ENCODE assay signal across 8 cellular contexts in genomic region chr6:125154184-125155135, GRCh38. TPM values are rescaled to one million over a fixed set of nuclear protein-coding genes. Genes with fewer than 3 reads are reported as not detected.
A peak's percentile ranks its signal among the peaks of the same experiment; 100 is the strongest.
DNase-seq lines count a peak whose midpoint lies in the region; ATAC-seq, FAIRE-seq and TF ChIP-seq lines count a peak whose summit lies in the region.

No MANE protein-coding gene starts in this region.

- peaks cover 0 to 9% (median 7%) of the 10 kb centered on the region in 4 donors for H3K4me1 Mint-ChIP-seq in CD4-positive, alpha-beta memory T cell
- H3K4me1 Mint-ChIP-seq in T-helper 2 cell treated with Interferon-gamma antibody and Interleukin-4, amounts not matched to agents 5 μg/mL and 100 μg/mL, for 36 hours (ENCODE audit: low read depth), result peaks cover 3% of the 10 kb centered on the region

- no peak overlapping the region for H4K5ac ChIP-seq in H1 (ENCODE audit: insufficient read length, low read depth, low read length)

- H3K23ac ChIP-seq in H1 (ENCODE audit: insufficient read length), result no peak overlapping the region

- H3K36me3 ChIP-seq in CD4-positive, alpha-beta memory T cell (ENCODE audit: insufficient read depth, low read length), result no peaks in the 10 kb centered on the region
- H3K36me3 ChIP-seq in H1 (ENCODE audit: control insufficient read depth in 2 of 4, insufficient read depth in 4 of 4, low read length in 3 of 4) (no peaks in the 10 kb centered on the region), mucosa of descending colon (ENCODE audit: low read depth) (no peaks in the 10 kb centered on the region), tibial nerve (no peaks in the 10 kb centered on the region)

- DNase-seq in CD4-positive, alpha-beta memory T cell, result peak in 2 of 5 donors; percentile 12 to 25
- DNase-seq in HFF-Myc (ENCODE audit: extremely low read depth, low read depth) (no peak), H1 (ENCODE audit: low read depth in 1 of 2, low spot score in 2 of 2) (peak in 1 of 2 experiments; percentile 69), mucosa of descending colon (peak; percentile 54 to 57 (median 54)), tibial nerve (ENCODE audit: low spot score in 2 of 2) (peak in 1 of 2 donors; percentile 7), SW 1271 (lab: John Stamatoyannopoulos, UW) (no peak)
- DNase-seq in T-helper 2 cell treated with Interferon-gamma antibody and Interleukin-4, amounts not matched to agents 5 μg/mL and 100 μg/mL, for 36 hours (ENCODE audit: low spot score), result no peak

- peaks cover 3% of the 10 kb centered on the region for H3K27me3 ChIP-seq in CD4-positive, alpha-beta memory T cell (ENCODE audit: insufficient read depth, low read length)
- H3K27me3 ChIP-seq in H1 (replicated peaks in 1 of 4; ENCODE audit: control insufficient read depth in 3 of 4, extremely low read depth in 1 of 4, insufficient read depth in 3 of 4, low read length in 3 of 4) (peaks cover 0 to 23% (median 14%) of the 10 kb centered on the region in 4 experiments; a peak in 6 of 7 replicates), tibial nerve (no peaks in the 10 kb centered on the region)

- H4K8ac ChIP-seq in H1 (ENCODE audit: extremely low read depth, insufficient read depth, low read length), result no peak overlapping the region

- TF ChIP-seq EP300 in H1 (IDR thresholded peaks at IDR 0.05; ENCODE audit: borderline replicate concordance in 1 of 2, low read depth in 2 of 2, low read length in 2 of 2) (no peak), tibial nerve (IDR thresholded peaks at IDR 0.05) (peak in 1 of 2 donors; percentile 10)

- H3K27ac ChIP-seq in CD4-positive, alpha-beta memory T cell (ENCODE audit: low read depth, low read length), result no peak overlapping the region
- H3K27ac ChIP-seq in H1 (ENCODE audit: low read depth, low read length), result no peak overlapping the region
- H3K27ac ChIP-seq in tibial nerve, result peak overlapping the region in 3 of 4 donors; percentile 30 to 80 (median 72)

- H2AK5ac ChIP-seq in H1 (ENCODE audit: low read depth, low read length), result no peak overlapping the region

- peak overlapping the region in 2 of 4 experiments; percentile 5 to 28; a peak in 2 of 7 replicates for H3K9ac ChIP-seq in H1 (replicated peaks in 1 of 4; ENCODE audit: extremely low read depth in 1 of 4, low read depth in 3 of 4, low read length in 3 of 4)

- H3K4me3 Mint-ChIP-seq in CD4-positive, alpha-beta memory T cell, result peak overlapping the region; percentile 74 to 88 (median 83)
- H3K4me3 Mint-ChIP-seq in T-helper 2 cell treated with Interferon-gamma antibody and Interleukin-4, amounts not matched to agents 5 μg/mL and 100 μg/mL, for 36 hours, result peak overlapping the region; percentile 67

- FAIRE-seq in H1 (lab: Jason Lieb, UNC), result no peak

- CTCF ChIA-PET in CD4-positive, alpha-beta memory T cell (lab: Charles Lee; ENCODE audit: partially characterized antibody), result interaction anchor here (0.7 to 1.8 kb wide), 17 partner anchors 8 to 607 kb away, joined by 3 to 9 read pairs (median 3); no protein-coding TSS in a partner anchor
- CTCF ChIA-PET in H1 (lab: Charles Lee; ENCODE audit: partially characterized antibody), result interaction anchor here (0.6 to 3.3 kb wide), 38 partner anchors 9 to 799 kb away, joined by 3 to 28 read pairs (median 4); no protein-coding TSS in a partner anchor

- H2BK5ac ChIP-seq in H1 (ENCODE audit: low read depth, low read length), result no peak overlapping the region

- H3K14ac ChIP-seq in H1 (ENCODE audit: insufficient read length), result no peak overlapping the region

- H3K4me3 ChIP-seq in CD4-positive, alpha-beta memory T cell (ENCODE audit: low read length in 2 of 2), result peak overlapping the region; percentile 29 to 44
- H3K4me3 ChIP-seq in HFF-Myc (replicated peaks; ENCODE audit: low read depth, low read length) (peak overlapping the region; percentile 56), H1 (ENCODE audit: extremely low read depth in 1 of 4, insufficient read depth in 2 of 4, low read depth in 3 of 4, low read length in 4 of 4) (peak overlapping the region; percentile 54 to 85 (median 66)), mucosa of descending colon (peak overlapping the region; percentile 13), tibial nerve (peak overlapping the region; percentile 41 to 66 (median 60))

- no peak overlapping the region for H2BK15ac ChIP-seq in H1 (ENCODE audit: low read length)

- peak; percentile 62 for ATAC-seq in mucosa of descending colon
- ATAC-seq in GM21619 (IDR thresholded peaks at IDR 0.05; ENCODE audit: unreplicated experiment), result no peak

- peaks cover 11% of the 10 kb centered on the region for H3K4me1 ChIP-seq in CD4-positive, alpha-beta memory T cell (ENCODE audit: insufficient read depth, low read length)
- H3K4me1 ChIP-seq in H1 (replicated peaks in 1 of 4; ENCODE audit: control insufficient read depth in 3 of 4, insufficient read depth in 4 of 4, low read length in 3 of 4) (peaks cover 0 to 3% (median 1%) of the 10 kb centered on the region in 4 experiments; a peak in 2 of 7 replicates), mucosa of descending colon (ENCODE audit: low read depth) (peaks cover 2% of the 10 kb centered on the region), tibial nerve (peaks cover 0 to 18% (median 7%) of the 10 kb centered on the region in 4 donors)

- peaks cover 13% of the 10 kb centered on the region; the same call in 1 of the 2 replicates for H3K23me2 ChIP-seq in H1 (ENCODE audit: low read depth, low read length)

- H2BK20ac ChIP-seq in H1 (ENCODE audit: low read length), result peak overlapping the region; percentile 49; the same call in 1 of the 2 replicates

- H3K18ac ChIP-seq in H1 (ENCODE audit: extremely low read depth, low read length), result peak overlapping the region; percentile 79

- H3K79me1 ChIP-seq in H1 (ENCODE audit: low read depth, low read length), result no peaks in the 10 kb centered on the region

- peaks cover 9 to 27% of the 10 kb centered on the region in 2 donors for H3K27me3 Mint-ChIP-seq in CD4-positive, alpha-beta memory T cell
- H3K27me3 Mint-ChIP-seq in T-helper 2 cell treated with Interferon-gamma antibody and Interleukin-4, amounts not matched to agents 5 μg/mL and 100 μg/mL, for 36 hours (ENCODE audit: low read depth), result peaks cover 53% of the 10 kb centered on the region

- WGBS in H1 (ENCODE audit: extremely low coverage in 1 of 2, insufficient coverage in 1 of 2, insufficient read length in 1 of 2, insufficient replicate concordance in 2 of 2, low coverage in 1 of 2, low lambda C conversion rate in 2 of 2, missing lambda C conversion rate in 1 of 2), 2 experiments, result 6% methylated on average over 31 of the region's 64 CpGs; no CpG with 5 or more reads in 1 of the 2 experiments
- 20 to 32% methylated on average over 35 to 63 of the region's 64 CpGs for WGBS in tibial nerve, 2 donors

- peak overlapping the region; percentile 87 to 90 for H3K4me2 ChIP-seq in H1 (ENCODE audit: insufficient read depth in 1 of 2, low read depth in 2 of 2, low read length in 2 of 2)

- H3K9me3 Mint-ChIP-seq in CD4-positive, alpha-beta memory T cell, result peaks cover 0 to 2% (median 0%) of the 10 kb centered on the region in 8 donors
- H3K9me3 Mint-ChIP-seq in T-helper 2 cell treated with Interferon-gamma antibody and Interleukin-4, amounts not matched to agents 5 μg/mL and 100 μg/mL, for 36 hours, result no peaks in the 10 kb centered on the region

- H3K9me3 ChIP-seq in CD4-positive, alpha-beta memory T cell (ENCODE audit: control insufficient read depth in 1 of 2, low read length in 2 of 2), result no peaks in the 10 kb centered on the region
- no peaks in the 10 kb centered on the region for H3K9me3 ChIP-seq in H1 (ENCODE audit: insufficient read depth in 2 of 2, low read depth in 1 of 2, low read length in 1 of 2)
- H3K9me3 ChIP-seq in mucosa of descending colon, result no peaks in the 10 kb centered on the region
- H3K9me3 ChIP-seq in tibial nerve, result no peaks in the 10 kb centered on the region

- TF ChIP-seq RAD21 in H1 (IDR thresholded peaks at IDR 0.05 in 1 of 2, conservative IDR thresholded peaks at IDR 0.05 in 1 of 2; ENCODE audit: low read depth in 2 of 2, low read length in 2 of 2), result peak in 1 of 2 experiments; percentile 27; a peak in 1 of 4 replicates

- H4K91ac ChIP-seq in H1 (replicated peaks; ENCODE audit: insufficient read length, low read length), result no peak overlapping the region

- peak overlapping the region; percentile 45; the same call in 1 of the 2 replicates for H2BK12ac ChIP-seq in H1 (ENCODE audit: low read depth, low read length)

- no peaks in the 10 kb centered on the region for H4K20me1 ChIP-seq in H1 (replicated peaks in 1 of 2; ENCODE audit: control insufficient read depth in 1 of 2, insufficient read depth in 2 of 2, low read length in 2 of 2)

- peak overlapping the region; percentile 38 for H2BK120ac ChIP-seq in H1 (replicated peaks; ENCODE audit: low read depth, low read length)

- H3K27ac Mint-ChIP-seq in CD4-positive, alpha-beta memory T cell, result peak overlapping the region in 1 of 7 donors; percentile 61
- H3K27ac Mint-ChIP-seq in T-helper 2 cell treated with Interferon-gamma antibody and Interleukin-4, amounts not matched to agents 5 μg/mL and 100 μg/mL, for 36 hours, result no peak overlapping the region

- H3K4ac ChIP-seq in H1 (replicated peaks; ENCODE audit: insufficient read length, low read depth, low read length), result no peak overlapping the region

- no peaks in the 10 kb centered on the region for H3K36me3 Mint-ChIP-seq in CD4-positive, alpha-beta memory T cell
- no peaks in the 10 kb centered on the region for H3K36me3 Mint-ChIP-seq in T-helper 2 cell treated with Interferon-gamma antibody and Interleukin-4, amounts not matched to agents 5 μg/mL and 100 μg/mL, for 36 hours (ENCODE audit: low read depth)

- TF ChIP-seq CTCF in HFF-Myc (IDR thresholded peaks at IDR 0.05; ENCODE audit: low read depth, low read length, missing control alignments), result peak; percentile 15
- peak; percentile 42 to 55 (median 46) for TF ChIP-seq CTCF in H1 (IDR thresholded peaks at IDR 0.05; ENCODE audit: control extremely low read depth in 1 of 3, insufficient read depth in 1 of 3, low read depth in 1 of 3, low read length in 3 of 3)
- no peak for TF ChIP-seq CTCF in mucosa of descending colon (IDR thresholded peaks at IDR 0.05)
- TF ChIP-seq CTCF in tibial nerve (IDR thresholded peaks at IDR 0.05), result peak in 1 of 5 experiments; percentile 13

- no peak overlapping the region for H3K56ac ChIP-seq in H1 (replicated peaks; ENCODE audit: insufficient read length, low read depth, low read length)

- H3K79me2 ChIP-seq in H1 (ENCODE audit: control insufficient read depth in 1 of 2, insufficient read depth in 2 of 2, low read length in 2 of 2), result no peaks in the 10 kb centered on the region

- POLR2A ChIA-PET in CD4-positive, alpha-beta memory T cell (lab: Charles Lee; ENCODE audit: partially characterized antibody), result no interaction called here
- POLR2A ChIA-PET in H1 (lab: Charles Lee; ENCODE audit: partially characterized antibody), result interaction anchor here (0.9 to 1.2 kb wide), 2 partner anchors 147 to 637 kb away, joined by 4 to 5 read pairs; partner anchors contain the start of gene HDDC2

- H2AFZ ChIP-seq in H1 (ENCODE audit: low read length), result peak overlapping the region; percentile 99

- intact Hi-C loops in CD4-positive, alpha-beta memory T cell (cut with micrococcal nuclease), result loop anchor here (2.0 kb wide), 1 partner anchor 616 kb away; no protein-coding TSS in a partner anchor
- intact Hi-C loops in mucosa of descending colon (cut with DNase I, micrococcal nuclease), result no loop called here

- TF ChIP-seq POLR2A in H1 (IDR thresholded peaks at IDR 0.05; ENCODE audit: control extremely low read depth in 1 of 2, low read depth in 2 of 2, low read length in 2 of 2) (no peak), tibial nerve (IDR thresholded peaks at IDR 0.05) (no peak)

RNA-seq across cellular contexts. Expression of gene TPD52L1, which starts 0.9 kb away (rescaled TPM):
- under 1 TPM; 0.33 to 0.35 TPM for total RNA-seq in CD4-positive, alpha-beta memory T cell
- polyA plus RNA-seq in CD4-positive, alpha-beta memory T cell, result under 1 TPM in 1 of 2 donors, not detected in 1; 0.62 TPM
- total RNA-seq in H1 (2021; fragmentation: NEBNext Ultra II Directional; extraction: Animal tissue kit (Norgen Biotek cat#: 25700)), result 7.4 and 9.6 TPM in 2 replicates
- 14.2 and 14.3 TPM in 2 replicates for polyA plus RNA-seq in H1 (2011; rRNA removed)
- 17.5 TPM for polyA plus RNA-seq in H1 (2011; cell fraction: cytosol; rRNA removed)
- 13.8 TPM for polyA plus RNA-seq in H1 (2011; cell fraction: nucleus; rRNA removed)
- 10.0 to 12.2 TPM (median 11.0 TPM) in 4 replicates for polyA plus RNA-seq in H1 (2012, experiment 1 of 2)
- polyA plus RNA-seq in H1 (2012, experiment 2 of 2), result 3.2 TPM
- polyA plus RNA-seq in H1 (2013, experiment 1 of 2), result 11.2 TPM
- 12.6 TPM for polyA plus RNA-seq in H1 (2013, experiment 2 of 2)
- 4.2 and 8.3 TPM in 2 replicates for polyA minus RNA-seq in H1 (2011; rRNA and poly(A)+ RNA removed)
- polyA minus RNA-seq in H1 (2011; cell fraction: cytosol; rRNA and poly(A)+ RNA removed), result 5.3 TPM
- 5.0 TPM for polyA minus RNA-seq in H1 (2011; cell fraction: nucleus; rRNA and poly(A)+ RNA removed)
- 10 to 100 TPM; 12.1 to 23.9 (median 22.0) TPM for total RNA-seq in mucosa of descending colon
- 10 to 100 TPM; 28.8 to 55.0 (median 45.6) TPM for total RNA-seq in tibial nerve

Comparison
In these comparisons a context has a peak if more than half of its experiments do, and no peak if none do; other contexts are left out.
1. DNase-seq: peak in mucosa of descending colon (3 of 3); none in HFF-Myc (single experiment), T-helper 2 cell treated with Interferon-gamma antibody and Interleukin-4, amounts not matched to agents 5 μg/mL and 100 μg/mL, for 36 hours (single experiment) and SW 1271 (0 of 2).
2. H3K27ac ChIP-seq: peak in tibial nerve (3 of 4); none in CD4-positive, alpha-beta memory T cell (single experiment) and H1 (single experiment).
3. H3K4me3 ChIP-seq: peak in every context shown above with its lines; median percentile 66 in H1; 60 in tibial nerve; 56 in HFF-Myc; 36 in CD4-positive, alpha-beta memory T cell; 13 in mucosa of descending colon.